ENCODE assay signal across 1 cellular context in the genomic region with DNA sequence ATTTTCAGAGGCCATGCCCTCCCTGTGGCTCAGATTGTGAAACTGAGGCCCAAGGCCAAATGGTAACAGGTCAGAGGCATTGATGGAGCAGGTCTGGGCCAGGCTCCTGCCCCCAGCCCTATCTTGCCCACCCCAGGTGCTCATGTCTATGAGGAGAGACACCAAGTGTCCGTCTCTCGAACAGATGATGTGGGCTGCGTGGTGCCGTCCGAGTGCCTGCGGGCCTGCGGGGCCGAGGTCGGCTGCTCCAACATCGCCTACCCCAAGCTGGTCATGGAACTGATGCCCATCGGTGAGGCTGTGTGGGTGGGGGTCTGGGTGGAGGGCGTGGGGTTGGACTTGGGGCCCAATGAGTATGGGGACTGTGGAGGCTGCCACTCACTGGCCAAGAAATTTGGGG.
TF ChIP-seq lines count a peak whose summit lies in the region.

No MANE protein-coding gene starts in this region.

TF ChIP-seq in IMR-90, 13 proteins besides CTCF, POLR2A, EP300 and RAD21 (continued from another document):
- TF ChIP-seq MAFK (IDR thresholded peaks at IDR 0.05; ENCODE audit: low read depth, low read length) (no peak), RCOR1 (IDR thresholded peaks at IDR 0.05; ENCODE audit: insufficient replicate concordance, low read length) (no peak), RFX5 (IDR thresholded peaks at IDR 0.05; ENCODE audit: low read depth, low read length) (no peak), SMC3 (IDR thresholded peaks at IDR 0.05; ENCODE audit: low read depth, low read length) (no peak), NFE2L2 (IDR thresholded peaks at IDR 0.05; ENCODE audit: low read depth, low read length) (no peak), FOS (IDR thresholded peaks at IDR 0.05; ENCODE audit: low read depth, low read length) (no peak), CEBPB (IDR thresholded peaks at IDR 0.05; ENCODE audit: low read depth, low read length) (no peak), BHLHE40 (IDR thresholded peaks at IDR 0.05; ENCODE audit: low read depth, low read length) (no peak), MAZ (IDR thresholded peaks at IDR 0.05; ENCODE audit: borderline replicate concordance, low read depth, low read length) (no peak)
- TF ChIP-seq, protein P1, sequence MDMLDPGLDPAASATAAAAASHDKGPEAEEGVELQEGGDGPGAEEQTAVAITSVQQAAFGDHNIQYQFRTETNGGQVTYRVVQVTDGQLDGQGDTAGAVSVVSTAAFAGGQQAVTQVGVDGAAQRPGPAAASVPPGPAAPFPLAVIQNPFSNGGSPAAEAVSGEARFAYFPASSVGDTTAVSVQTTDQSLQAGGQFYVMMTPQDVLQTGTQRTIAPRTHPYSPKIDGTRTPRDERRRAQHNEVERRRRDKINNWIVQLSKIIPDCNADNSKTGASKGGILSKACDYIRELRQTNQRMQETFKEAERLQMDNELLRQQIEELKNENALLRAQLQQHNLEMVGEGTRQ (IDR thresholded peaks at IDR 0.05; ENCODE audit: low read depth, low read length) = no peak
- TF ChIP-seq, protein P2, sequence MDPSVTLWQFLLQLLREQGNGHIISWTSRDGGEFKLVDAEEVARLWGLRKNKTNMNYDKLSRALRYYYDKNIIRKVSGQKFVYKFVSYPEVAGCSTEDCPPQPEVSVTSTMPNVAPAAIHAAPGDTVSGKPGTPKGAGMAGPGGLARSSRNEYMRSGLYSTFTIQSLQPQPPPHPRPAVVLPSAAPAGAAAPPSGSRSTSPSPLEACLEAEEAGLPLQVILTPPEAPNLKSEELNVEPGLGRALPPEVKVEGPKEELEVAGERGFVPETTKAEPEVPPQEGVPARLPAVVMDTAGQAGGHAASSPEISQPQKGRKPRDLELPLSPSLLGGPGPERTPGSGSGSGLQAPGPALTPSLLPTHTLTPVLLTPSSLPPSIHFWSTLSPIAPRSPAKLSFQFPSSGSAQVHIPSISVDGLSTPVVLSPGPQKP (IDR thresholded peaks at IDR 0.05; ENCODE audit: borderline replicate concordance, low read depth, low read length) = no peak
